Comparison of ENCODE assay signal across 8 cellular contexts in the genomic region with DNA sequence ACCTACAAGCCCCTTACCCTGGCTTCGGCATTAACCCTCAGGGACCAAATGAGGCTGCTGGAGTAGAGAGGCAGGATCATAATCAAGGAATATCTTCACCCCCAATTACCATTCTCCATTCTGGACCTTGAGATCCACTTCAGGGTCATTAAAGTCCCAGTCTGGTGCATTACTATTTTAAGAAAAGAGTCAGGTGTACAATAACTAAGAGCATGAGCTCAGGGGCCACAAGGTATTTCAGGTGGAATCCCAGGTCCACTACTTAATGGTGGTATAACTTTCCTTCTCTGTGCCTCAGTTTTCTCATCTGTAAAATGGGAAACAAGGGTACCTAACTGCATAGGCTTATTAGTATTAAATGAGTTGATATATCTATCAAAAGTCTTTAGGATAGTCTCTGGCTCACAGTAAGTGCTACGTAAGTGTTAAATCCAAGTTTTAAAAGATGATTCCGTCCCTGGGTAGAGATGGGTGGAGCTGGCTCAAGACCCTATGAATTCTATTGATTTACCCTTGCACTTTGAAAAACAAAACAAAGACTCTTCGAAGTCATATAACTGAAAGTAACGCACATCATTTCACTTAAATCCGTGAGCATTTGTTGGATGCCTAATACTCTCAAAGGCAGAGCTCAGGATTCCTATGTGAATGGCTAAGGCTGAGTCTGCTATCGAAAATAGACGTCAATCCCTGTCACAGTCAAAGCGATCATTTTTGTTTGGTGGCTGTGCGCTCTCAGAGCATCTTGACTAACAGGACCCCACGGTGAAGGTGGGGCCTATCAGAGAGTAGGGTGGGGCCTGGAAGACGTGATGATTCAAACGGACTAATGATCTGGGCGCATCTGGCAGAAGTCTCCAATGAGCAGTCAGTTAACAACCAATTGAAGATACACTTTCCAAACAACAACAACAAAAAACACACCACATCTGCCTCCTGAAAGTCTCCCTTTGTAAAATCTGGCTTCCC. TPM values are rescaled to one million over a fixed set of nuclear protein-coding genes. Genes with fewer than 3 reads are reported as not detected.
DNase-seq lines count a peak whose midpoint lies in the region; FAIRE-seq and TF ChIP-seq lines count a peak whose summit lies in the region.

No MANE protein-coding gene starts in this region.

- H3K4me3 ChIP-seq in AG10803 (ENCODE audit: low read length), result peak overlapping the region; percentile 63
- peak overlapping the region; percentile 91 for H3K4me3 ChIP-seq in HFF-Myc (replicated peaks; ENCODE audit: low read depth, low read length)
- peak overlapping the region; percentile 55 to 99 (median 64) for H3K4me3 ChIP-seq in keratinocyte (ENCODE audit: control insufficient read depth in 2 of 3, extremely low read depth in 1 of 3, insufficient read depth in 2 of 3, low read depth in 1 of 3, low read length in 3 of 3)
- H3K4me3 ChIP-seq in thyroid gland (replicated peaks in 1 of 3), result peak overlapping the region in 2 of 3 donors; percentile 14 to 94

- H3K4me3 Mint-ChIP-seq in activated naive CD8-positive, alpha-beta T cell treated with anti-CD3 and anti-CD28 coated beads for 36 hours, result peak overlapping the region; percentile 88

- peak overlapping the region; percentile 74 for H3K4me2 ChIP-seq in keratinocyte (ENCODE audit: control insufficient read depth, extremely low read depth, insufficient read depth, low read depth, low read length)

- H2AFZ ChIP-seq in keratinocyte (ENCODE audit: control insufficient read depth, low read length), result peak overlapping the region; percentile 98

- WGBS in thyroid gland, 2 donors, result 76 to 81% methylated on average over 14 of the region's 14 CpGs

- no peak for FAIRE-seq in keratinocyte (lab: Jason Lieb, UNC)

- TF ChIP-seq POLR2A in thyroid gland (IDR thresholded peaks at IDR 0.05), result no peak

- H3K36me3 ChIP-seq in keratinocyte (ENCODE audit: control insufficient read depth in 2 of 2, extremely low read depth in 1 of 2, insufficient read depth in 2 of 2, low read length in 2 of 2), result peaks cover 0 to 3% of the 10 kb centered on the region in 2 experiments
- H3K36me3 ChIP-seq in thyroid gland, result no peaks in the 10 kb centered on the region

- peaks cover 20% of the 10 kb centered on the region for H3K4me1 ChIP-seq in keratinocyte (ENCODE audit: control insufficient read depth, extremely low read depth, insufficient read depth, low read length)
- peaks cover 18 to 24% of the 10 kb centered on the region in 2 donors for H3K4me1 ChIP-seq in thyroid gland

- peak overlapping the region; percentile 98 for H3K27ac Mint-ChIP-seq in activated naive CD8-positive, alpha-beta T cell treated with anti-CD3 and anti-CD28 coated beads for 36 hours

- peaks cover 14% of the 10 kb centered on the region for H4K20me1 ChIP-seq in keratinocyte (ENCODE audit: control insufficient read depth, extremely low read depth, insufficient read depth, low read length)

- dilution Hi-C loops in keratinocyte (cut with MboI; ENCODE audit: extremely low pct_ligation_motif_present, low sequenced_read_pairs), result no loop called here

- H3K4me1 Mint-ChIP-seq in activated naive CD8-positive, alpha-beta T cell treated with anti-CD3 and anti-CD28 coated beads for 36 hours, result peaks cover 31% of the 10 kb centered on the region

- H3K27me3 ChIP-seq in keratinocyte (ENCODE audit: control insufficient read depth, extremely low read depth, insufficient read depth, low read length) (no peaks in the 10 kb centered on the region), thyroid gland (no peaks in the 10 kb centered on the region)

- H3K27ac ChIP-seq in keratinocyte (ENCODE audit: control insufficient read depth, insufficient read depth, low read length), result peak overlapping the region; percentile 96
- peak overlapping the region; percentile 96 to 99 (median 98) for H3K27ac ChIP-seq in thyroid gland

- TF ChIP-seq CTCF in AG10803 (conservative IDR thresholded peaks at IDR 0.05; ENCODE audit: low read length), result no peak
- TF ChIP-seq CTCF in HFF-Myc (IDR thresholded peaks at IDR 0.05; ENCODE audit: low read depth, low read length, missing control alignments), result no peak
- TF ChIP-seq CTCF in keratinocyte (optimal IDR thresholded peaks at IDR 0.05 in 1 of 3, IDR thresholded peaks at IDR 0.05 in 1 of 3, conservative IDR thresholded peaks at IDR 0.05 in 1 of 3; ENCODE audit: extremely low read depth in 1 of 3, insufficient read depth in 2 of 3, low read length in 3 of 3), result no peak
- no peak for TF ChIP-seq CTCF in thyroid gland (IDR thresholded peaks at IDR 0.05)

- H3K27me3 Mint-ChIP-seq in activated naive CD8-positive, alpha-beta T cell treated with anti-CD3 and anti-CD28 coated beads for 36 hours, result peaks cover 4% of the 10 kb centered on the region

- H3K9me1 ChIP-seq in keratinocyte (ENCODE audit: control insufficient read depth, extremely low read depth, insufficient read depth, low read length), result no peaks in the 10 kb centered on the region

- peaks cover 27% of the 10 kb centered on the region for H3K36me3 Mint-ChIP-seq in activated naive CD8-positive, alpha-beta T cell treated with anti-CD3 and anti-CD28 coated beads for 36 hours

- H3K9me3 ChIP-seq in keratinocyte (ENCODE audit: control insufficient read depth, low read depth, low read length) (no peaks in the 10 kb centered on the region), thyroid gland (no peaks in the 10 kb centered on the region)

- peaks cover 1% of the 10 kb centered on the region for H3K9me3 Mint-ChIP-seq in activated naive CD8-positive, alpha-beta T cell treated with anti-CD3 and anti-CD28 coated beads for 36 hours

- no peak for DNase-seq in AG10803 (ENCODE audit: low read depth)
- DNase-seq in HFF-Myc (ENCODE audit: extremely low read depth, low read depth), result no peak
- DNase-seq in activated naive CD8-positive, alpha-beta T cell treated with anti-CD3 and anti-CD28 coated beads for 36 hours, result no peak
- DNase-seq in keratinocyte (ENCODE audit: low read depth, low spot score), result no peak
- DNase-seq in thyroid gland, result no peak
- no peak for DNase-seq in RPMI8226
- DNase-seq in cerebellar cortex (ENCODE audit: low spot score), result no peak
- no peak for DNase-seq in posterior vena cava (ENCODE audit: low spot score)

- H3K9ac ChIP-seq in keratinocyte (ENCODE audit: control insufficient read depth, extremely low read depth, insufficient read depth, low read length), result peak overlapping the region; percentile 97

- H3K79me2 ChIP-seq in keratinocyte (ENCODE audit: control insufficient read depth, insufficient read depth, low read length), result peaks cover 32% of the 10 kb centered on the region

- intact Hi-C loops in thyroid gland (cut with DNase I), result loop anchor here (10.0 kb wide), 1 partner anchor 64 kb away; a partner anchor contains a TSS
- intact Hi-C loops in posterior vena cava (cut with DNase I), result no loop called here

RNA-seq across cellular contexts. Expression of a gene that starts 1.0 kb away (rescaled TPM):
- 100 to 1,000 TPM; 174 TPM for total RNA-seq in activated naive CD8-positive, alpha-beta T cell treated with anti-CD3 and anti-CD28 coated beads for 36 hours
- 38.0 to 71.6 TPM (median 46.1 TPM) in 3 replicates for polyA plus RNA-seq in keratinocyte
- polyA plus RNA-seq in keratinocyte (2011; ENCODE audit: low read depth), result 118 TPM
- 30.6 and 49.2 TPM in 2 replicates for polyA plus RNA-seq in keratinocyte (2011; cell fraction: cytosol; rRNA removed)
- polyA plus RNA-seq in keratinocyte (2011; cell fraction: nucleus; rRNA removed), result 23.5 and 31.6 TPM in 2 replicates
- 29.2 and 63.3 TPM in 2 replicates for polyA plus RNA-seq in keratinocyte (2012; ENCODE audit: low replicate concordance)
- 38.1 to 114 TPM (median 66.3 TPM) in 3 replicates for polyA minus RNA-seq in keratinocyte
- polyA minus RNA-seq in keratinocyte (2011; cell fraction: cytosol; rRNA and poly(A)+ RNA removed), result 49.5 TPM
- polyA minus RNA-seq in keratinocyte (2011; cell fraction: nucleus; rRNA and poly(A)+ RNA removed), result 26.7 and 61.1 TPM in 2 replicates
- total RNA-seq in thyroid gland (100 to 1,000 TPM; 122 to 237 (median 177) TPM), posterior vena cava (100 to 1,000 TPM; 157 to 168 TPM)

RNA-seq across cellular contexts. Expression of a gene that starts 24.3 kb away (rescaled TPM):
- total RNA-seq in activated naive CD8-positive, alpha-beta T cell treated with anti-CD3 and anti-CD28 coated beads for 36 hours, result 10 to 100 TPM; 31.0 to 31.7 TPM
- polyA plus RNA-seq in keratinocyte, result 26.7 to 28.0 TPM (median 27.3 TPM) in 3 replicates
- 6.2 TPM for polyA plus RNA-seq in keratinocyte (2011; ENCODE audit: low read depth)
- 23.7 and 28.5 TPM in 2 replicates for polyA plus RNA-seq in keratinocyte (2011; cell fraction: cytosol; rRNA removed)
- 28.4 and 29.1 TPM in 2 replicates for polyA plus RNA-seq in keratinocyte (2011; cell fraction: nucleus; rRNA removed)
- 12.5 and 27.2 TPM in 2 replicates for polyA plus RNA-seq in keratinocyte (2012; ENCODE audit: low replicate concordance)
- polyA minus RNA-seq in keratinocyte, result 16.1 to 17.9 TPM (median 17.0 TPM) in 3 replicates
- 21.7 TPM for polyA minus RNA-seq in keratinocyte (2011; cell fraction: cytosol; rRNA and poly(A)+ RNA removed)
- polyA minus RNA-seq in keratinocyte (2011; cell fraction: nucleus; rRNA and poly(A)+ RNA removed), result 10.8 and 17.6 TPM in 2 replicates
- 10 to 100 TPM; 52.4 to 78.1 (median 58.9) TPM for total RNA-seq in thyroid gland
- total RNA-seq in posterior vena cava, result 10 to 100 TPM; 19.8 to 23.9 TPM
